ENCODE assay signal across 30 cellular contexts in the genomic region with DNA sequence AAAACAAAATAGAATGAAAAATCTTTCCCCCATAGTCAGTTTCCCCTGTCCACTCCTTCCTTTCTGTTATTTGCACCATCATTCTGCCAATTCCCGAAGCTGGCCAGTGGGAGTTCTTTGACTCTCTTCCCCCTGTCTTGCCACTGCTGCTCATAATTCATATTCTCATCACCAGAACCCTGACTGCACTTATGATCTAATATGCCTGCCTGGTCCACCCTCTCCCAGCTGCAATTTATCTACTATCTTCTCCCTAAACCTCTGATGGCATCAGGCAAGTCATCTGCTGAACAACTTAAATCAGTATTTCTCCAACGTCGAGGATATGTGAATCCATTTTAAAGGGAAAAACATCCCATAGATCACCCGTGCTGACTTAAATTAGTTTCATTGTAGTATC.
"Had no signal": no experiment of that assay in that cellular context is flagged by ENCODE, and none has a peak within 500 bp of the region (broad histone marks: within the 10 kb centered on the region; RNA-seq: fewer than 3 reads in every experiment).

No MANE protein-coding gene starts in this region.

- H3K4me1 Mint-ChIP-seq: activated B cell treated with CpG ODN at 0.5 μM for 24 hours; activated CD4-positive, alpha-beta T cell treated with anti-CD3 and anti-CD28 coated beads, Interleukin-2, amount 10 ng/mL, durations not matched to agents 24 days and 14 days; activated naive CD8-positive, alpha-beta T cell treated with anti-CD3 and anti-CD28 coated beads, Interleukin-2, amount 50 U/mL, for 24 hours had no signal

- H3K27ac ChIP-seq: brain microvascular endothelial cell, SJSA1, VCaP had no signal

- H3K4me3 ChIP-seq: SJSA1 had no signal

- H3K27me3 ChIP-seq: brain microvascular endothelial cell, SJSA1 had no signal

- H3K4me3 Mint-ChIP-seq: activated B cell treated with CpG ODN at 0.5 μM for 24 hours; activated CD4-positive, alpha-beta T cell treated with anti-CD3 and anti-CD28 coated beads, Interleukin-2, amount 10 ng/mL, durations not matched to agents 24 days and 14 days; activated CD8-positive, alpha-beta T cell treated with anti-CD3 and anti-CD28 coated beads, Interleukin-2, amount 10 ng/mL, durations not matched to agents 7 days and 5 days; activated naive CD4-positive, alpha-beta T cell treated with anti-CD3 and anti-CD28 coated beads for 36 hours; activated naive CD8-positive, alpha-beta T cell; activated naive CD8-positive, alpha-beta T cell treated with anti-CD3 and anti-CD28 coated beads, Interleukin-2, amount 50 U/mL, for 24 hours; activated T-cell treated with anti-CD3 and anti-CD28 coated beads, Interleukin-2, amount 50 U/mL, for 24 hours had no signal

- H3K36me3 ChIP-seq: brain microvascular endothelial cell, SJSA1 had no signal

- H3K4me1 ChIP-seq: SJSA1 had no signal

- H3K9me3 Mint-ChIP-seq: activated CD4-positive, alpha-beta T cell treated with anti-CD3 and anti-CD28 coated beads, Interleukin-2, amount 10 ng/mL, durations not matched to agents 24 days and 14 days had no signal

- DNase-seq: activated B cell treated with CpG ODN at 0.5 μM for 24 hours; activated CD4-positive, alpha-beta T cell treated with anti-CD3 and anti-CD28 coated beads, Interleukin-2, amount 10 ng/mL, durations not matched to agents 24 days and 14 days; activated CD4-positive, alpha-beta T cell treated with anti-CD3 and anti-CD28 coated beads, Interleukin-2, amount 50 U/mL, for 48 hours; activated CD8-positive, alpha-beta T cell treated with anti-CD3 and anti-CD28 coated beads, Interleukin-2, amount 10 ng/mL, durations not matched to agents 7 days and 5 days; activated gamma-delta T cell treated with Interleukin-2 at 50 U/mL for 16 hours; activated naive CD4-positive, alpha-beta T cell treated with anti-CD3 and anti-CD28 coated beads for 36 hours; activated naive CD8-positive, alpha-beta T cell treated with anti-CD3 and anti-CD28 coated beads, Interleukin-2, amount 50 U/mL, for 24 hours; activated T-cell treated with anti-CD3 and anti-CD28 coated beads, Interleukin-2, amount 50 U/mL, for 24 hours; amniotic stem cell; aorta; brain microvascular endothelial cell; central memory CD4-positive, alpha-beta T cell; NCI-H1092 treated with DMSO at 0.1 percent for 48 hours; NCI-H146; NCI-H187; NCI-H2029 treated with DMSO at 0.1 percent for 48 hours; NCI-H2171 treated with DMSO at 0.1 percent for 48 hours; NCI-H2227 treated with DMSO at 0.1 percent for 48 hours; NCI-H446; NCI-H524; NCI-H748 treated with DMSO at 0.1 percent for 48 hours; SHP77 treated with DMSO at 0.1 percent for 48 hours; SW 1271; T-helper 1 cell; T-helper 2 cell; T-helper 9 cell had no signal

- ATAC-seq: activated CD8-positive, alpha-beta T cell treated with anti-CD3 and anti-CD28 coated beads, Interleukin-2, amount 10 ng/mL, durations not matched to agents 7 days and 5 days; activated naive CD8-positive, alpha-beta T cell treated with anti-CD3 and anti-CD28 coated beads, Interleukin-2, amount 50 U/mL, for 24 hours; Panc1 had no signal

- H3K27me3 Mint-ChIP-seq: activated B cell treated with CpG ODN at 0.5 μM for 24 hours; activated CD4-positive, alpha-beta T cell treated with anti-CD3 and anti-CD28 coated beads, Interleukin-2, amount 10 ng/mL, durations not matched to agents 24 days and 14 days; activated naive CD8-positive, alpha-beta T cell; activated naive CD8-positive, alpha-beta T cell treated with anti-CD3 and anti-CD28 coated beads, Interleukin-2, amount 50 U/mL, for 24 hours; activated T-cell treated with anti-CD3 and anti-CD28 coated beads, Interleukin-2, amount 50 U/mL, for 24 hours had no signal

- H3K36me3 Mint-ChIP-seq: activated naive CD8-positive, alpha-beta T cell had no signal

- H3K27ac Mint-ChIP-seq: activated B cell treated with CpG ODN at 0.5 μM for 24 hours; activated CD4-positive, alpha-beta T cell treated with anti-CD3 and anti-CD28 coated beads, Interleukin-2, amount 10 ng/mL, durations not matched to agents 24 days and 14 days; activated CD8-positive, alpha-beta T cell treated with anti-CD3 and anti-CD28 coated beads, Interleukin-2, amount 10 ng/mL, durations not matched to agents 7 days and 5 days; activated naive CD4-positive, alpha-beta T cell treated with anti-CD3 and anti-CD28 coated beads for 36 hours; activated naive CD8-positive, alpha-beta T cell; activated naive CD8-positive, alpha-beta T cell treated with anti-CD3 and anti-CD28 coated beads, Interleukin-2, amount 50 U/mL, for 24 hours; activated T-cell treated with anti-CD3 and anti-CD28 coated beads, Interleukin-2, amount 50 U/mL, for 24 hours had no signal
